In the genomic region with DNA sequence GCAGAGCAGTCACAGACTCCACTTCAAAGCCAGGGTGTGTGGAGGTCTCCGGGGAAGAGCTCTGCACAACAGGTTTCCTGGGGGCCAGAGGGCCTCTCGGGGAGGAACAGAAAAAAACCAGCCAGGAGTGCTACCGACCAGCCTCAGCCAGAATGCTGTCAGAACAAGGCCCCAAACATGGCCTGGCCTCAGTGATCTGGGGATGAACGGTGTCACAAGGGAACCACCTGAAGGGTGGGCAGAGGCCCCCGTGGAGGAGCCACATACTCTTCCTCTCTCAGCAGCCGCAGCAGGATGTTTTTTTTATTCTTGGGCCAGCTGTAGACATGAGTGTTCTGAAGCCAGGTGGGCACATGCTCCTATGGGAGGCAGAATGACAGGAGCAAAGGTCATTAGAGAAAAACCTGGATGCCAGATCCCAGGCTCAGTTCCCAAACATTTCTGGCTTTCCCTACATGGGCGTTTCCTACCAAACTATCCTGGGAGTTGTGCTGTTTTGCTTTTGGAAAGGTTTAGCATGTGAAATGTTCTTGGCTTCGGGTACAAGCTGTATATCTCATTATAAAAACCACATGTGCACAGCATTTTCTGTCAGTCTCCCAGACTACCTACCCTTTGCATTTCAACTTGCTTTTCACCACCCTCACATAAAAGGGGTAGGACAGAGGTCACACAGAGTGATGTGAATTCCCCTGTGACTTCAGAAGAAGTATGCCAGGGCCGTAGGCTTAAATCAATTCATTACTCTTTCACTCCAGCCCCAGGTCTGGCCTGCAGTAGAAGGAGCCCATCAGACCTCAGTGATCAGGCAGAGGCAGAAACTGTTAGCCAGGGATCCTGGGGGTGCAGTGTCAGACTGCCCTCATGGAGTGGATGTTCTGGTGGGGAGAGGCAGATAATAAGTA, we compare ENCODE assay signal across 10 cellular contexts. TPM values are rescaled to one million over a fixed set of nuclear protein-coding genes. Genes with fewer than 3 reads are reported as not detected.
DNase-seq lines count a peak whose midpoint lies in the region; ATAC-seq and TF ChIP-seq lines count a peak whose summit lies in the region.
"Had no signal": no experiment of that assay in that cellular context is flagged by ENCODE, and none has a peak within 500 bp of the region (broad histone marks: within the 10 kb centered on the region; RNA-seq: fewer than 3 reads in every experiment).

No MANE protein-coding gene starts in this region.

- DNase-seq in DMS 273 (lab: John Stamatoyannopoulos, UW; ENCODE audit: unreplicated experiment) (peak; percentile 72), DMS 273 treated with DMSO at 0.1 percent for 48 hours (lab: John Stamatoyannopoulos, UW) (no peak), left colon (no peak), ureter (ENCODE audit: low spot score) (no peak), ecto neural progenitor cell (ENCODE audit: low spot score) (no peak)
- peak; percentile 39 for DNase-seq in activated CD8-positive, alpha-beta T cell treated with anti-CD3 and anti-CD28 coated beads for 36 hours
- DNase-seq: activated B cell treated with CpG ODN at 0.5 μM for 24 hours had no signal

- no peaks in the 10 kb centered on the region for H3K9me3 ChIP-seq in subcutaneous abdominal adipose tissue (ENCODE audit: control insufficient read depth in 5 of 5, low read length in 5 of 5)

- peaks cover 10 to 30% (median 20%) of the 10 kb centered on the region in 5 donors for H3K36me3 ChIP-seq in subcutaneous abdominal adipose tissue (ENCODE audit: control insufficient read depth in 5 of 5, insufficient read depth in 5 of 5, low read length in 5 of 5)

- no peak overlapping the region for H3K4me3 Mint-ChIP-seq in activated CD8-positive, alpha-beta T cell treated with anti-CD3 and anti-CD28 coated beads for 36 hours
- H3K4me3 Mint-ChIP-seq: activated B cell treated with CpG ODN at 0.5 μM for 24 hours had no signal

- H3K4me3 ChIP-seq in subcutaneous abdominal adipose tissue (ENCODE audit: low read depth in 1 of 5, low read length in 5 of 5) = peak overlapping the region in 1 of 5 donors; percentile 1

- peak overlapping the region; percentile 85 for H3K27ac ChIP-seq in subcutaneous abdominal adipose tissue (ENCODE audit: low read depth, low read length)
- H3K27ac ChIP-seq: 22Rv1 had no signal

- no peaks in the 10 kb centered on the region for H3K9me3 Mint-ChIP-seq in activated CD8-positive, alpha-beta T cell treated with anti-CD3 and anti-CD28 coated beads for 36 hours
- H3K9me3 Mint-ChIP-seq: activated B cell treated with CpG ODN at 0.5 μM for 24 hours had no signal

- peak; percentile 68 for ATAC-seq in activated CD8-positive, alpha-beta T cell treated with anti-CD3 and anti-CD28 coated beads for 36 hours
- ATAC-seq in left colon (peak; percentile 57), GM21619 (IDR thresholded peaks at IDR 0.05; ENCODE audit: unreplicated experiment) (no peak)

- no peak for TF ChIP-seq CTCF in activated CD8-positive, alpha-beta T cell treated with anti-CD3 and anti-CD28 coated beads for 36 hours (IDR thresholded peaks at IDR 0.05)

- H3K4me1 Mint-ChIP-seq in activated CD8-positive, alpha-beta T cell treated with anti-CD3 and anti-CD28 coated beads for 36 hours (ENCODE audit: low read depth) = peaks cover 26% of the 10 kb centered on the region

- H3K27me3 Mint-ChIP-seq in activated CD8-positive, alpha-beta T cell treated with anti-CD3 and anti-CD28 coated beads for 36 hours = no peaks in the 10 kb centered on the region
- H3K27me3 Mint-ChIP-seq: activated B cell treated with CpG ODN at 0.5 μM for 24 hours had no signal

- H3K27ac Mint-ChIP-seq in activated CD8-positive, alpha-beta T cell treated with anti-CD3 and anti-CD28 coated beads for 36 hours = peak overlapping the region; percentile 54
- H3K27ac Mint-ChIP-seq: activated B cell treated with CpG ODN at 0.5 μM for 24 hours had no signal

- peaks cover 19 to 35% (median 33%) of the 10 kb centered on the region in 5 donors for H3K4me1 ChIP-seq in subcutaneous abdominal adipose tissue (ENCODE audit: control insufficient read depth in 5 of 5, insufficient read depth in 5 of 5, low read length in 5 of 5)

- intact Hi-C loops in activated CD8-positive, alpha-beta T cell treated with anti-CD3 and anti-CD28 coated beads for 36 hours (cut with micrococcal nuclease) = no loop called here
- intact Hi-C loops in left colon (cut with DNase I, micrococcal nuclease) = no loop called here

- H3K9ac ChIP-seq in subcutaneous abdominal adipose tissue (ENCODE audit: low read length in 5 of 5) = peak overlapping the region in 4 of 5 donors; percentile 7 to 64 (median 38)

- CTCF ChIA-PET in activated CD8-positive, alpha-beta T cell treated with anti-CD3 and anti-CD28 coated beads for 36 hours (lab: Charles Lee) = interaction anchor here (1.1 kb wide), 2 partner anchors 46 to 81 kb away, joined by 3 read pairs; partner anchors contain the start of gene TRAF3IP2

- no peaks in the 10 kb centered on the region for H3K27me3 ChIP-seq in subcutaneous abdominal adipose tissue (ENCODE audit: control insufficient read depth in 5 of 5, insufficient read depth in 4 of 5, low read length in 5 of 5)

- POLR2A ChIA-PET in activated CD8-positive, alpha-beta T cell treated with anti-CD3 and anti-CD28 coated beads for 36 hours (lab: Charles Lee) = no interaction called here

- H3K36me3 Mint-ChIP-seq in activated CD8-positive, alpha-beta T cell treated with anti-CD3 and anti-CD28 coated beads for 36 hours (ENCODE audit: low read depth) = peaks cover 29% of the 10 kb centered on the region

RNA-seq across cellular contexts. Expression of gene TRAF3IP2, which starts 46.2 kb away (rescaled TPM):
- total RNA-seq in activated CD8-positive, alpha-beta T cell treated with anti-CD3 and anti-CD28 coated beads for 36 hours = 10 to 100 TPM; 23.2 to 26.3 TPM
- total RNA-seq in left colon = 10 to 100 TPM; 59.3 to 62.4 TPM
- 45.3 TPM for total RNA-seq in ureter

Comparison
In these comparisons a context has a peak if more than half of its experiments do, and no peak if none do; other contexts are left out.
1. DNase-seq: peak in DMS 273 (single experiment) and activated CD8-positive, alpha-beta T cell treated with anti-CD3 and anti-CD28 coated beads for 36 hours (single experiment); none in DMS 273 treated with DMSO at 0.1 percent for 48 hours (single experiment), left colon (0 of 2), ureter (single experiment) and ecto neural progenitor cell (single experiment).